Comparison of ENCODE assay signal across 18 cellular contexts in genomic region chr5:160197341-160198147, GRCh38. TPM values are rescaled to one million over a fixed set of nuclear protein-coding genes. Genes with fewer than 3 reads are reported as not detected.
DNase-seq lines count a peak whose midpoint lies in the region; ATAC-seq, FAIRE-seq and TF ChIP-seq lines count a peak whose summit lies in the region.
"Had no signal": no experiment of that assay in that cellular context is flagged by ENCODE, and none has a peak within 500 bp of the region (broad histone marks: within the 10 kb centered on the region; RNA-seq: fewer than 3 reads in every experiment).

No MANE protein-coding gene starts in this region.

- H3K27ac Mint-ChIP-seq in astrocyte (ENCODE audit: unreplicated experiment), result peak overlapping the region; percentile 41
- H3K27ac Mint-ChIP-seq in activated T-helper 2 cell treated with anti-CD3 and anti-CD28 coated beads, Interferon-gamma antibody, Interleukin-2, Interleukin-4, amounts not matched to agents 10 μg/mL and 5 μg/mL and 100 μg/mL, durations not matched to agents 14 hours and 24 hours and 36 hours, result no peak overlapping the region

- H3K9me2 ChIP-seq in hepatocyte (replicated peaks; ENCODE audit: insufficient read depth), result no peaks in the 10 kb centered on the region

- H3K4me3 ChIP-seq in astrocyte (ENCODE audit: insufficient read depth, low read depth, low read length) (no peak overlapping the region), hepatocyte (no peak overlapping the region), testis (no peak overlapping the region)
- H3K4me3 ChIP-seq: A549, esophagus muscularis mucosa, left lung, transverse colon had no signal

- TF ChIP-seq POLR2A in testis (IDR thresholded peaks at IDR 0.05), result no peak

- DNase-seq in NCI-H82 (lab: John Stamatoyannopoulos, UW) (peak; percentile 33), NCI-H82 treated with DMSO at 0.1 percent for 48 hours (lab: John Stamatoyannopoulos, UW; ENCODE audit: unreplicated experiment) (no peak), astrocyte (ENCODE audit: low read depth) (no peak), hepatocyte (ENCODE audit: low spot score) (peak; percentile 67), testis (peak; percentile 79), activated gamma-delta T cell (lab: John Stamatoyannopoulos, UW) (no peak)
- no peak for DNase-seq in activated T-helper 2 cell treated with anti-CD3 and anti-CD28 coated beads, Interferon-gamma antibody, Interleukin-2, Interleukin-4, amounts not matched to agents 10 μg/mL and 5 μg/mL and 100 μg/mL, durations not matched to agents 14 hours and 24 hours and 36 hours (ENCODE audit: low spot score)
- DNase-seq: activated CD8-positive, alpha-beta memory T cell treated with anti-CD3 and anti-CD28 coated beads, Interleukin-2, amount 50 U/mL, for 4 hours; EL; left lung; NK-92 treated with Interleukin-12 subunit alpha and Interleukin-12 subunit beta, amount 100 ng/mL, for 24 hours; transverse colon had no signal

- H2AFZ ChIP-seq in astrocyte (ENCODE audit: low read depth, low read length) (peak overlapping the region; percentile 50), hepatocyte (no peak overlapping the region)

- H3K9me3 ChIP-seq in astrocyte (ENCODE audit: insufficient read depth, low read depth, low read length) (no peaks in the 10 kb centered on the region), hepatocyte (ENCODE audit: low read depth) (no peaks in the 10 kb centered on the region), testis (no peaks in the 10 kb centered on the region)
- H3K9me3 ChIP-seq: A549, esophagus muscularis mucosa, left lung, transverse colon had no signal

- H3K27ac ChIP-seq in astrocyte (ENCODE audit: low read depth, low read length) (no peak overlapping the region), hepatocyte (peak overlapping the region; percentile 60), testis (peak overlapping the region; percentile 66 to 72)
- H3K27ac ChIP-seq: A549, esophagus muscularis mucosa, left lung, transverse colon had no signal

- ATAC-seq in HG03460 (IDR thresholded peaks at IDR 0.05; ENCODE audit: unreplicated experiment), result no peak
- ATAC-seq: A549, left lung had no signal

- H3K9me3 Mint-ChIP-seq in astrocyte (ENCODE audit: unreplicated experiment), result no peaks in the 10 kb centered on the region
- H3K9me3 Mint-ChIP-seq in activated T-helper 2 cell treated with anti-CD3 and anti-CD28 coated beads, Interferon-gamma antibody, Interleukin-2, Interleukin-4, amounts not matched to agents 10 μg/mL and 5 μg/mL and 100 μg/mL, durations not matched to agents 14 hours and 24 hours and 36 hours, result no peaks in the 10 kb centered on the region

- TF ChIP-seq CTCF in astrocyte (IDR thresholded peaks at IDR 0.05; ENCODE audit: insufficient read depth, low read depth, low read length) (no peak), hepatocyte (IDR thresholded peaks at IDR 0.05; ENCODE audit: poor library complexity) (no peak), testis (IDR thresholded peaks at IDR 0.05) (no peak)

- no peaks in the 10 kb centered on the region for H4K20me1 ChIP-seq in astrocyte (ENCODE audit: insufficient read depth, low read length)
- H4K20me1 ChIP-seq in hepatocyte (ENCODE audit: insufficient read depth, poor library complexity, severe bottlenecking), result no peaks in the 10 kb centered on the region

- H3K4me2 ChIP-seq in astrocyte (ENCODE audit: low read length), result peak overlapping the region; percentile 58
- H3K4me2 ChIP-seq in hepatocyte, result peak overlapping the region; percentile 60
- H3K4me2 ChIP-seq: A549 had no signal

- H3K79me2 ChIP-seq in astrocyte (ENCODE audit: insufficient read depth, low read length), result no peaks in the 10 kb centered on the region
- H3K79me2 ChIP-seq in hepatocyte, result no peaks in the 10 kb centered on the region

- no peaks in the 10 kb centered on the region for H3K27me3 ChIP-seq in astrocyte (ENCODE audit: insufficient read depth, low read length)
- H3K27me3 ChIP-seq in hepatocyte, result no peaks in the 10 kb centered on the region
- no peaks in the 10 kb centered on the region for H3K27me3 ChIP-seq in testis
- H3K27me3 ChIP-seq: esophagus muscularis mucosa, transverse colon had no signal

- intact Hi-C loops in testis (cut with DNase I; ENCODE audit: low total_unique reads), result loop anchor here (5.0 to 10.0 kb wide), 2 partner anchors 150 to 173 kb away; no protein-coding TSS in a partner anchor
- intact Hi-C loops in activated T-helper 2 cell treated with anti-CD3 and anti-CD28 coated beads, Interferon-gamma antibody, Interleukin-2, Interleukin-4, amounts not matched to agents 10 μg/mL and 5 μg/mL and 100 μg/mL, durations not matched to agents 14 hours and 24 hours and 36 hours (cut with micrococcal nuclease), result loop anchor here (2.0 kb wide), 1 partner anchor 177 kb away; no protein-coding TSS in a partner anchor

- H3K4me1 Mint-ChIP-seq in astrocyte (ENCODE audit: low read depth, unreplicated experiment), result peaks cover 17% of the 10 kb centered on the region
- peaks cover 3% of the 10 kb centered on the region for H3K4me1 Mint-ChIP-seq in activated T-helper 2 cell treated with anti-CD3 and anti-CD28 coated beads, Interferon-gamma antibody, Interleukin-2, Interleukin-4, amounts not matched to agents 10 μg/mL and 5 μg/mL and 100 μg/mL, durations not matched to agents 14 hours and 24 hours and 36 hours (ENCODE audit: low read depth)

- H3K36me3 Mint-ChIP-seq in astrocyte (ENCODE audit: low read depth, unreplicated experiment), result no peaks in the 10 kb centered on the region
- no peaks in the 10 kb centered on the region for H3K36me3 Mint-ChIP-seq in activated T-helper 2 cell treated with anti-CD3 and anti-CD28 coated beads, Interferon-gamma antibody, Interleukin-2, Interleukin-4, amounts not matched to agents 10 μg/mL and 5 μg/mL and 100 μg/mL, durations not matched to agents 14 hours and 24 hours and 36 hours (ENCODE audit: low read depth)

- H3K9ac ChIP-seq in astrocyte (ENCODE audit: low read length), result no peak overlapping the region

- H3K4me1 ChIP-seq in astrocyte (ENCODE audit: insufficient read depth, low read length), result peaks cover 20% of the 10 kb centered on the region
- peaks cover 30% of the 10 kb centered on the region for H3K4me1 ChIP-seq in hepatocyte (ENCODE audit: insufficient read depth)
- peaks cover 31% of the 10 kb centered on the region for H3K4me1 ChIP-seq in testis
- H3K4me1 ChIP-seq: A549 had no signal

- no peaks in the 10 kb centered on the region for H3K27me3 Mint-ChIP-seq in astrocyte (ENCODE audit: low read depth, unreplicated experiment)
- H3K27me3 Mint-ChIP-seq in activated T-helper 2 cell treated with anti-CD3 and anti-CD28 coated beads, Interferon-gamma antibody, Interleukin-2, Interleukin-4, amounts not matched to agents 10 μg/mL and 5 μg/mL and 100 μg/mL, durations not matched to agents 14 hours and 24 hours and 36 hours (ENCODE audit: low read depth), result peaks cover 8% of the 10 kb centered on the region

- no peak overlapping the region for H3K4me3 Mint-ChIP-seq in astrocyte (ENCODE audit: unreplicated experiment)
- H3K4me3 Mint-ChIP-seq in activated T-helper 2 cell treated with anti-CD3 and anti-CD28 coated beads, Interferon-gamma antibody, Interleukin-2, Interleukin-4, amounts not matched to agents 10 μg/mL and 5 μg/mL and 100 μg/mL, durations not matched to agents 14 hours and 24 hours and 36 hours (ENCODE audit: low read depth), result no peak overlapping the region

- 22% methylated on average over 10 of the region's 11 CpGs for WGBS in hepatocyte (ENCODE audit: low lambda C conversion rate, missing lambda C conversion rate)
- WGBS in testis, 2 donors, result 29 to 31% methylated on average over 9 to 11 of the region's 11 CpGs

- no peaks in the 10 kb centered on the region for H3K36me3 ChIP-seq in astrocyte (ENCODE audit: insufficient read depth, low read length)
- no peaks in the 10 kb centered on the region for H3K36me3 ChIP-seq in hepatocyte (replicated peaks; ENCODE audit: insufficient read depth, low read depth)
- no peaks in the 10 kb centered on the region for H3K36me3 ChIP-seq in testis (ENCODE audit: low read depth, missing control alignments)
- H3K36me3 ChIP-seq: esophagus muscularis mucosa, left lung, transverse colon had no signal

- no peak for FAIRE-seq in astrocyte (lab: Jason Lieb, UNC)
- FAIRE-seq: A549 had no signal

RNA-seq across cellular contexts. Expression of gene FABP6, which starts 31.8 kb away (rescaled TPM):
- total RNA-seq in astrocyte (0.53 TPM in 1 of 2 replicates, not detected in the other), hepatocyte (51.5 and 55.7 TPM in 2 replicates), testis (1 to 10 TPM in 1 of 2 donors, under 1 TPM in 1; 0.94 to 1.5 TPM)
- polyA plus RNA-seq in hepatocyte (7.2 and 12.2 TPM in 2 replicates), testis (ENCODE audit: insufficient read depth, low read depth, low replicate concordance) (4.0 TPM)
- not detected in 2 replicates for total RNA-seq in activated T-helper 2 cell treated with anti-CD3 and anti-CD28 coated beads, Interferon-gamma antibody, Interleukin-2, Interleukin-4, amounts not matched to agents 10 μg/mL and 5 μg/mL and 100 μg/mL, durations not matched to agents 14 hours and 24 hours and 36 hours
- total RNA-seq: aorta; esophagus muscularis mucosa; pulmonary artery endothelial cell; T-helper 2 cell treated with Interferon-gamma antibody and Interleukin-4, amounts not matched to agents 100 ng/mL and 5 ng/mL, for 36 hours; transverse colon had no signal
- polyA plus RNA-seq: aorta had no signal

Comparison
In these comparisons a context has a peak if more than half of its experiments do, and no peak if none do; other contexts are left out.
1. DNase-seq: peak in NCI-H82 (single experiment), hepatocyte (single experiment) and testis (single experiment); none in NCI-H82 treated with DMSO at 0.1 percent for 48 hours (single experiment), astrocyte (single experiment), activated T-helper 2 cell treated with anti-CD3 and anti-CD28 coated beads, Interferon-gamma antibody, Interleukin-2, Interleukin-4, amounts not matched to agents 10 μg/mL and 5 μg/mL and 100 μg/mL, durations not matched to agents 14 hours and 24 hours and 36 hours (single experiment) and activated gamma-delta T cell (single experiment).
2. RNA of gene FABP6, which starts 31.8 kb away (total RNA-seq): 51.5 to 55.7 TPM in hepatocyte; 0.94 to 1.5 TPM in testis, 0.53 TPM in astrocyte and not detected in activated T-helper 2 cell treated with anti-CD3 and anti-CD28 coated beads, Interferon-gamma antibody, Interleukin-2, Interleukin-4, amounts not matched to agents 10 μg/mL and 5 μg/mL and 100 μg/mL, durations not matched to agents 14 hours and 24 hours and 36 hours; every median in the first group is over 10 times any median in the second.